Comparison of ENCODE assay signal across 8 cellular contexts in the genomic region with DNA sequence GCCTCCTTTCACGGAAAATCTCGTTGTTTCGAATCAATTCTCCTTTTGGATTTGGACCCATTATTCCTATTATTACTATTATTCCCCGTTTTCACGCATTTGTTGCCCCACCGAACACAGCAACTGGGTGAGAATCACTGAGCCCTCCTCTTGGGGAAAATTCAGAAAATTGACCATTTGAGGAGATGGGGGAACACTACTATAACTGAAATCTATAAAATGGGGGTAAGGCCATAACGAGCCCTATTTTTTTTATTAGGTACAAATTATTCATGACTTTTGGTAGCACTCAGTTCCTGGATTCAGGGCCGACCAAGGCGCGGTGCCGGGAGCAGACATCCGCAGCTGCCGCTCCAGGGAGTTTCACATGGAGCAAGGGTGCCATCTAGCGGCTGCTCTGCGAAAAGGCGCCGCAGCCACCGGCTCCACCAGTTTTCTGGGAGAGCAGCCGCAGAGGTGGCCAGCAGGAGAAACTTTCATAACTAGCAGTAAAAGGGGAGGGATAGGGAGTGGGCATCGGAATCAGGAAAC. TPM values are rescaled to one million over a fixed set of nuclear protein-coding genes. Genes with fewer than 3 reads are reported as not detected.
DNase-seq lines count a peak whose midpoint lies in the region; ATAC-seq and TF ChIP-seq lines count a peak whose summit lies in the region.

No MANE protein-coding gene starts in this region.

- H3K36me3 ChIP-seq in GM06990 (ENCODE audit: control insufficient read depth, insufficient read depth, low read length) (no peaks in the 10 kb centered on the region), left ventricle myocardium inferior (no peaks in the 10 kb centered on the region), rectal smooth muscle tissue (ENCODE audit: control insufficient read depth, insufficient read depth, low read length) (no peaks in the 10 kb centered on the region)

- H3K4me1 ChIP-seq in left ventricle myocardium inferior (peaks cover 25% of the 10 kb centered on the region), rectal smooth muscle tissue (ENCODE audit: control insufficient read depth, insufficient read depth, low read length) (peaks cover 5% of the 10 kb centered on the region)

- H3K27ac ChIP-seq in left ventricle myocardium inferior (replicated peaks): no peak overlapping the region
- H3K27ac ChIP-seq in rectal smooth muscle tissue (ENCODE audit: low read depth, low read length): no peak overlapping the region

- no peak overlapping the region for H3K9ac ChIP-seq in rectal smooth muscle tissue (ENCODE audit: low read length)

- H3K27me3 ChIP-seq in GM06990 (replicated peaks; ENCODE audit: control insufficient read depth, insufficient read depth, low read length): peaks cover 10% of the 10 kb centered on the region
- peaks cover 100% of the 10 kb centered on the region for H3K27me3 ChIP-seq in left ventricle myocardium inferior (ENCODE audit: low read depth)
- H3K27me3 ChIP-seq in rectal smooth muscle tissue (ENCODE audit: control insufficient read depth, insufficient read depth, low read length): peaks cover 52% of the 10 kb centered on the region

- TF ChIP-seq CTCF in GM06990 (IDR thresholded peaks at IDR 0.05; ENCODE audit: insufficient read depth, low read length, poor library complexity, severe bottlenecking) (peak; percentile 96), left ventricle myocardium inferior (IDR thresholded peaks at IDR 0.05; ENCODE audit: borderline replicate concordance) (peak; percentile 98)

- no peak for ATAC-seq in GM21825 (IDR thresholded peaks at IDR 0.05; ENCODE audit: unreplicated experiment)
- no peak for ATAC-seq in HG03045 (IDR thresholded peaks at IDR 0.05; ENCODE audit: unreplicated experiment)

- H3K4me3 ChIP-seq in GM06990 (replicated peaks; ENCODE audit: low read depth, low read length) (no peak overlapping the region), left ventricle myocardium inferior (no peak overlapping the region), rectal smooth muscle tissue (ENCODE audit: low read length) (peak overlapping the region; percentile 49)

- intact Hi-C loops in left ventricle myocardium inferior (cut with micrococcal nuclease): loop anchor here (10.0 kb wide), 1 partner anchor 284 kb away; no protein-coding TSS in a partner anchor

- no peaks in the 10 kb centered on the region for H3K9me3 ChIP-seq in left ventricle myocardium inferior (replicated peaks)

- no peak for DNase-seq in GM06990 (ENCODE audit: extremely low read depth, insufficient read length)
- peak; percentile 67 for DNase-seq in NCI-H128 (lab: John Stamatoyannopoulos, UW; ENCODE audit: unreplicated experiment)
- DNase-seq in T-helper 22 cell (ENCODE audit: low read depth): peak; percentile 55
- DNase-seq in amniotic epithelial cell (ENCODE audit: low read depth): peak; percentile 82
- peak; percentile 84 for DNase-seq in left ventricle myocardium inferior

RNA-seq across cellular contexts. Expression of a gene that starts 3.3 kb away (rescaled TPM):
- total RNA-seq in left ventricle myocardium inferior: not detected

RNA-seq across cellular contexts. Expression of a gene that starts 7.6 kb away (rescaled TPM):
- total RNA-seq in left ventricle myocardium inferior: 0.16 TPM

RNA-seq across cellular contexts. Expression of a gene that starts 7.7 kb away (rescaled TPM):
- not detected for total RNA-seq in left ventricle myocardium inferior

RNA-seq across cellular contexts. Expression of a gene that starts 13.6 kb away (rescaled TPM):
- total RNA-seq in left ventricle myocardium inferior: 0.66 TPM

RNA-seq across cellular contexts. Expression of a gene that starts 24.9 kb away (rescaled TPM):
- total RNA-seq in left ventricle myocardium inferior: not detected
